17 cellular contexts compared by ENCODE assay signal in the genomic region with DNA sequence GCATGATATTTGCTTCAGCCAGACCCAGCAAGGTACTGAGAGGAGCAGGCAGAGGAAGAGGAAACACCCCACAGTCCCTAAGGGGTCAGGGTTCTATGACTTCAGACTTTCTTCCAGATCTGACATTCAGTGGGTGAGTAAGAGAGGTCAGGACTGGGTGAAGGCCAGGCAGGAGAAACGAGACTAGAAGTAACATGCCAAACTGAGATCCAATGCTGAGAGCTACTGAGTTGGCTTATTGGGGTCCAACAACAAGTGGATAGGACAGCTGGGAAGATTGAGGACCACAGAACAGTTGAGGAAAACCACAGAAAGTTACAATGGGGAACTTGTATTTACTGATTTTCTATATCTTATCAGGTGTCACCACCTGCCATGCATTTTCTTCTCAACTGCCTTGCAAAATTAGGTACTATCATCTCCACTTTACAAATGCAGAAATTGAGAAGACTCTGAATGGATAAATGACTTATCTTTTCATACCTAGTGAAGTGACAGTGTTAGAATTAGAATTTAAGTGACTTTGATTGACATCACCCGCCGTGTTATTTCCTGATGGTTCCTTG. TPM values are rescaled to one million over a fixed set of nuclear protein-coding genes. Genes with fewer than 3 reads are reported as not detected.
A peak's percentile ranks its signal among the peaks of the same experiment; 100 is the strongest.
DNase-seq lines count a peak whose midpoint lies in the region; ATAC-seq, FAIRE-seq and TF ChIP-seq lines count a peak whose summit lies in the region.
"Had no signal": no experiment of that assay in that cellular context is flagged by ENCODE, and none has a peak within 500 bp of the region (broad histone marks: within the 10 kb centered on the region; RNA-seq: fewer than 3 reads in every experiment).

No MANE protein-coding gene starts in this region.

- no peak overlapping the region for H3K4me3 ChIP-seq in GM12865 (ENCODE audit: low read depth, low read length)
- H3K4me3 ChIP-seq in astrocyte (ENCODE audit: insufficient read depth, low read depth, low read length) = no peak overlapping the region
- H3K4me3 ChIP-seq: pancreas had no signal

- no peaks in the 10 kb centered on the region for H3K36me3 Mint-ChIP-seq in astrocyte (ENCODE audit: low read depth, unreplicated experiment)

- peaks cover 28% of the 10 kb centered on the region for H3K4me1 ChIP-seq in astrocyte (ENCODE audit: insufficient read depth, low read length)

- no peak overlapping the region for H2AFZ ChIP-seq in astrocyte (ENCODE audit: low read depth, low read length)

- peak; percentile 50 for FAIRE-seq in astrocyte (lab: Jason Lieb, UNC)
- FAIRE-seq: pancreas had no signal

- TF ChIP-seq CTCF in GM12865 (IDR thresholded peaks at IDR 0.05; ENCODE audit: insufficient read depth, low read depth, low read length, missing control alignments) = no peak
- TF ChIP-seq CTCF in astrocyte (IDR thresholded peaks at IDR 0.05; ENCODE audit: insufficient read depth, low read depth, low read length) = no peak

- H3K79me2 ChIP-seq in astrocyte (ENCODE audit: insufficient read depth, low read length) = no peaks in the 10 kb centered on the region

- peak; percentile 75 for ATAC-seq in GM21367 (IDR thresholded peaks at IDR 0.05; ENCODE audit: unreplicated experiment)
- ATAC-seq in HG03108 (IDR thresholded peaks at IDR 0.05; ENCODE audit: unreplicated experiment) = peak; percentile 85

- H3K27me3 Mint-ChIP-seq in astrocyte (ENCODE audit: low read depth, unreplicated experiment) = no peaks in the 10 kb centered on the region

- no peak overlapping the region for H3K4me3 Mint-ChIP-seq in astrocyte (ENCODE audit: unreplicated experiment)

- no peak overlapping the region for H3K9ac ChIP-seq in astrocyte (ENCODE audit: low read length)

- DNase-seq in GM12865 (ENCODE audit: low read depth) (peak; percentile 47), astrocyte (ENCODE audit: low read depth) (no peak), activated gamma-delta T cell treated with Interleukin-2 at 50 U/mL for 16 hours (no peak), NCI-H774 (lab: John Stamatoyannopoulos, UW) (no peak), NCI-H226 (no peak), posterior vena cava (ENCODE audit: low spot score) (no peak)
- DNase-seq: activated T-cell treated with anti-CD3 and anti-CD28 coated beads, Interleukin-2, amount 50 U/mL, for 1 hour; Kasumi-1; NCI-H446 treated with DMSO at 0.1 percent for 48 hours; pancreas; Right ventricle myocardium superior; stimulated activated CD4-positive, alpha-beta T cell treated with anti-CD3 and anti-CD28 coated beads, Interleukin-4, amount 100 ng/mL, for 24 hours; WERI-Rb-1 had no signal

- H3K27me3 ChIP-seq in astrocyte (ENCODE audit: insufficient read depth, low read length) = no peaks in the 10 kb centered on the region
- H3K27me3 ChIP-seq: heart left ventricle, pancreas had no signal

- H3K27ac ChIP-seq in astrocyte (ENCODE audit: low read depth, low read length) = no peak overlapping the region
- H3K27ac ChIP-seq: pancreas, WERI-Rb-1 had no signal

- H3K36me3 ChIP-seq in astrocyte (ENCODE audit: insufficient read depth, low read length) = no peaks in the 10 kb centered on the region
- H3K36me3 ChIP-seq: heart left ventricle, pancreas, thoracic aorta, WERI-Rb-1 had no signal

- H4K20me1 ChIP-seq in astrocyte (ENCODE audit: insufficient read depth, low read length) = no peaks in the 10 kb centered on the region

- peaks cover 2% of the 10 kb centered on the region for H3K9me3 Mint-ChIP-seq in astrocyte (ENCODE audit: unreplicated experiment)

- H3K9me3 ChIP-seq in astrocyte (ENCODE audit: insufficient read depth, low read depth, low read length) = no peaks in the 10 kb centered on the region
- H3K9me3 ChIP-seq: heart left ventricle, pancreas, thoracic aorta had no signal

- H3K4me2 ChIP-seq in astrocyte (ENCODE audit: low read length) = peak overlapping the region; percentile 66

- intact Hi-C loops in posterior vena cava (cut with DNase I) = no loop called here

- H3K27ac Mint-ChIP-seq in astrocyte (ENCODE audit: unreplicated experiment) = no peak overlapping the region

- peaks cover 27% of the 10 kb centered on the region for H3K4me1 Mint-ChIP-seq in astrocyte (ENCODE audit: low read depth, unreplicated experiment)

RNA-seq across cellular contexts. Expression of a gene that starts 43.8 kb away (rescaled TPM):
- 46.9 and 48.9 TPM in 2 replicates for total RNA-seq in astrocyte
- total RNA-seq in posterior vena cava = 10 to 100 TPM; 29.0 to 35.2 TPM
